ENCODE assay signal across 17 cellular contexts in genomic region chr9:77910216-77910615, GRCh38.
A peak's percentile ranks its signal among the peaks of the same experiment; 100 is the strongest.
DNase-seq lines count a peak whose midpoint lies in the region; ATAC-seq and TF ChIP-seq lines count a peak whose summit lies in the region.
"Had no signal": no experiment of that assay in that cellular context is flagged by ENCODE, and none has a peak within 500 bp of the region (broad histone marks: within the 10 kb centered on the region; RNA-seq: fewer than 3 reads in every experiment).

No MANE protein-coding gene starts in this region.

- no peak for TF ChIP-seq CTCF in cardiac fibroblast (IDR thresholded peaks at IDR 0.05; ENCODE audit: low read depth, low read length)

- H3K36me3 Mint-ChIP-seq in activated CD8-positive, alpha-beta memory T cell treated with anti-CD3 and anti-CD28 coated beads, Interleukin-2, amount 10 ng/mL, durations not matched to agents 7 days and 5 days = peaks cover 28% of the 10 kb centered on the region

- H3K9me3 Mint-ChIP-seq in activated CD8-positive, alpha-beta memory T cell treated with anti-CD3 and anti-CD28 coated beads, Interleukin-2, amount 10 ng/mL, durations not matched to agents 7 days and 5 days (ENCODE audit: low read depth) = no peaks in the 10 kb centered on the region
- H3K9me3 Mint-ChIP-seq: GM23338 had no signal

- no peak overlapping the region for H3K4me3 ChIP-seq in cardiac fibroblast (replicated peaks in 1 of 2; ENCODE audit: low read depth in 2 of 2, low read length in 2 of 2)
- H3K4me3 ChIP-seq: GM23338, lower lobe of right lung, right lobe of liver, thoracic aorta had no signal

- H3K4me1 Mint-ChIP-seq in activated CD8-positive, alpha-beta memory T cell treated with anti-CD3 and anti-CD28 coated beads, Interleukin-2, amount 10 ng/mL, durations not matched to agents 7 days and 5 days = peaks cover 32% of the 10 kb centered on the region

- H3K27ac Mint-ChIP-seq in activated CD8-positive, alpha-beta memory T cell treated with anti-CD3 and anti-CD28 coated beads, Interleukin-2, amount 10 ng/mL, durations not matched to agents 7 days and 5 days = peak overlapping the region; percentile 41
- H3K27ac Mint-ChIP-seq: GM23338 had no signal

- CTCF ChIA-PET in activated CD8-positive, alpha-beta memory T cell treated with anti-CD3 and anti-CD28 coated beads, Interleukin-2, amount 10 ng/mL, durations not matched to agents 7 days and 5 days (lab: Charles Lee) = no interaction called here

- H3K4me3 Mint-ChIP-seq in activated CD8-positive, alpha-beta memory T cell treated with anti-CD3 and anti-CD28 coated beads, Interleukin-2, amount 10 ng/mL, durations not matched to agents 7 days and 5 days = no peak overlapping the region
- H3K4me3 Mint-ChIP-seq: GM23338 had no signal

- no peak for DNase-seq in activated CD8-positive, alpha-beta memory T cell treated with anti-CD3 and anti-CD28 coated beads, Interleukin-2, amount 10 ng/mL, durations not matched to agents 7 days and 5 days
- no peak for DNase-seq in activated CD8-positive, alpha-beta memory T cell treated with anti-CD3 and anti-CD28 coated beads, Interleukin-2, amount 50 U/mL, for 48 hours
- DNase-seq in KBM-7 (peak; percentile 72), cardiac fibroblast (ENCODE audit: low read depth in 2 of 2) (peak; percentile 35 to 51), putamen (ENCODE audit: low spot score) (peak; percentile 51), NCI-H1436 (lab: John Stamatoyannopoulos, UW) (no peak), RKO (ENCODE audit: low spot score) (no peak)
- DNase-seq: activated CD8-positive, alpha-beta memory T cell treated with anti-CD3 and anti-CD28 coated beads, Interleukin-2, amount 50 U/mL, for 4 hours; DMS153; lower lobe of right lung; NCI-H1092; right lobe of liver; SHP77; stimulated activated CD4-positive, alpha-beta T cell treated with anti-CD3 and anti-CD28 coated beads, Interleukin-1b, Interleukin-23, amount 100 ng/mL, for 48 hours had no signal

- in situ Hi-C loops in KBM-7 (cut with MboI; ENCODE audit: low pct_unique_long_range_greater_than_20kb, low sequenced_read_pairs) = no loop called here

- ATAC-seq in activated CD8-positive, alpha-beta memory T cell treated with anti-CD3 and anti-CD28 coated beads, Interleukin-2, amount 10 ng/mL, durations not matched to agents 7 days and 5 days = no peak
- no peak for ATAC-seq in GM21825 (IDR thresholded peaks at IDR 0.05; ENCODE audit: unreplicated experiment)
- ATAC-seq: GM23338, lower lobe of right lung had no signal

- no peaks in the 10 kb centered on the region for H3K27me3 Mint-ChIP-seq in activated CD8-positive, alpha-beta memory T cell treated with anti-CD3 and anti-CD28 coated beads, Interleukin-2, amount 10 ng/mL, durations not matched to agents 7 days and 5 days

Comparison
In these comparisons a context has a peak if more than half of its experiments do, and no peak if none do; other contexts are left out.
1. DNase-seq: peak in KBM-7 (single experiment), cardiac fibroblast (2 of 2) and putamen (single experiment); none in activated CD8-positive, alpha-beta memory T cell treated with anti-CD3 and anti-CD28 coated beads, Interleukin-2, amount 10 ng/mL, durations not matched to agents 7 days and 5 days (single experiment), activated CD8-positive, alpha-beta memory T cell treated with anti-CD3 and anti-CD28 coated beads, Interleukin-2, amount 50 U/mL, for 48 hours (single experiment), NCI-H1436 (single experiment) and RKO (single experiment).